In the genomic region with DNA sequence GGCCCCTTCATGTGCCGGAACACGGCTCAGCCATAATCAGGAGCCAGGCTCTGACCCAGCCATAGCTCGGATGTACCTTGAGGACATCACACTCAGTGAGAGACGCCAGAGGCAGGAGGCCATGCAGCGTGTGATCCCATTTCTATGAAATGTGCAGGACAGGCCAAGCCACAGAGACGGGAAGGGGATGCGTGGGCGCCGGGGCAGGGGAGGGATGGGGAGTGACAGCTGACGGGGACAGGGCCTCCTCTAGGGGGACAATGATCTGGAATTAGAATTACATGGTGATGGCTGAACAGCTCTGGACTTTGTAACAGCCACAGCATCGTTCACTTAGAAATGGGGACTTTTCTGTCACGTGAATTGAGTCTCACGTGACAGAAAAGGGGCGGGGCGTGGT, we compare ENCODE assay signal across 33 cellular contexts.
"Had no signal": no experiment of that assay in that cellular context is flagged by ENCODE, and none has a peak within 500 bp of the region (broad histone marks: within the 10 kb centered on the region; RNA-seq: fewer than 3 reads in every experiment).

No MANE protein-coding gene starts in this region.

- FAIRE-seq: endometrium, endothelial cell of umbilical vein, frontal cortex had no signal

- DNase-seq: activated B cell treated with CpG ODN at 0.5 μM for 24 hours; activated CD4-positive, alpha-beta memory T cell treated with anti-CD3 and anti-CD28 coated beads for 36 hours; activated CD4-positive, alpha-beta T cell treated with anti-CD3 and anti-CD28 coated beads for 48 hours; activated CD8-positive, alpha-beta memory T cell treated with anti-CD3 and anti-CD28 coated beads, Interleukin-2, amount 10 ng/mL, durations not matched to agents 7 days and 5 days; activated CD8-positive, alpha-beta memory T cell treated with anti-CD3 and anti-CD28 coated beads, Interleukin-2, amount 50 U/mL, for 4 hours; activated CD8-positive, alpha-beta T cell treated with anti-CD3 and anti-CD28 coated beads, Interleukin-2, amount 10 ng/mL, durations not matched to agents 7 days and 5 days; activated effector memory CD4-positive, alpha-beta T cell treated with anti-CD3 and anti-CD28 coated beads, Interleukin-2, amount 50 U/mL, for 16 hours; activated naive CD4-positive, alpha-beta T cell treated with anti-CD3 and anti-CD28 coated beads for 36 hours; activated naive CD8-positive, alpha-beta T cell treated with anti-CD3 and anti-CD28 coated beads for 36 hours; activated T-cell treated with anti-CD3 and anti-CD28 coated beads, Interleukin-2, amount 50 U/mL, for 1 hour; activated T-cell treated with anti-CD3 and anti-CD28 coated beads, Interleukin-2, amount 50 U/mL, for 48 hours; central memory CD4-positive, alpha-beta T cell; cerebellar nuclear complex; colonic mucosa; effector CD8-positive, alpha-beta T cell; foreskin fibroblast; head of caudate nucleus; T-helper 17 cell; T1000; WERI-Rb-1 had no signal

- H3K9me3 Mint-ChIP-seq: activated B cell treated with CpG ODN at 0.5 μM for 24 hours; activated CD4-positive, alpha-beta memory T cell treated with anti-CD3 and anti-CD28 coated beads for 36 hours; activated naive CD4-positive, alpha-beta T cell treated with anti-CD3 and anti-CD28 coated beads, Interleukin-2, amount 50 U/mL, for 24 hours; activated T-helper 2 cell treated with anti-CD3 and anti-CD28 coated beads, Interferon-gamma antibody, Interleukin-2, Interleukin-4, amounts not matched to agents 10 μg/mL and 5 μg/mL and 100 μg/mL, durations not matched to agents 14 hours and 24 hours and 36 hours; T-helper 2 cell treated with Interferon-gamma antibody and Interleukin-4, amounts not matched to agents 5 μg/mL and 100 μg/mL, for 36 hours had no signal

- H3K36me3 ChIP-seq: breast epithelium, cardiac muscle cell, colonic mucosa had no signal

- H3K4me3 ChIP-seq: ascending aorta, breast epithelium, cardiac muscle cell, colonic mucosa had no signal

- H3K27me3 Mint-ChIP-seq: activated B cell treated with CpG ODN at 0.5 μM for 24 hours; activated CD4-positive, alpha-beta memory T cell treated with anti-CD3 and anti-CD28 coated beads for 36 hours; activated CD8-positive, alpha-beta memory T cell treated with anti-CD3 and anti-CD28 coated beads, Interleukin-2, amount 10 ng/mL, durations not matched to agents 7 days and 5 days; activated naive CD4-positive, alpha-beta T cell treated with anti-CD3 and anti-CD28 coated beads, Interleukin-2, amount 50 U/mL, for 24 hours; activated naive CD8-positive, alpha-beta T cell treated with anti-CD3 and anti-CD28 coated beads for 36 hours; T-helper 17 cell had no signal

- H3K27me3 ChIP-seq: ascending aorta, breast epithelium, cardiac muscle cell, colonic mucosa had no signal

- H3K4me1 ChIP-seq: ascending aorta had no signal

- H3K27ac ChIP-seq: ascending aorta, cardiac muscle cell, colonic mucosa, epithelial cell of prostate, WERI-Rb-1 had no signal

- ATAC-seq: activated CD4-positive, CD25-positive, alpha-beta regulatory T cell treated with anti-CD3 and anti-CD28 coated beads, Interleukin-2, amount 50 U/mL, for 24 hours; activated CD8-positive, alpha-beta memory T cell treated with anti-CD3 and anti-CD28 coated beads, Interleukin-2, amount 10 ng/mL, durations not matched to agents 7 days and 5 days; activated CD8-positive, alpha-beta T cell treated with anti-CD3 and anti-CD28 coated beads, Interleukin-2, amount 10 ng/mL, durations not matched to agents 7 days and 5 days; T-helper 17 cell had no signal

- H3K27ac Mint-ChIP-seq: activated B cell treated with CpG ODN at 0.5 μM for 24 hours; activated CD4-positive, alpha-beta memory T cell treated with anti-CD3 and anti-CD28 coated beads for 36 hours; activated CD8-positive, alpha-beta memory T cell treated with anti-CD3 and anti-CD28 coated beads, Interleukin-2, amount 10 ng/mL, durations not matched to agents 7 days and 5 days; activated CD8-positive, alpha-beta T cell treated with anti-CD3 and anti-CD28 coated beads, Interleukin-2, amount 10 ng/mL, durations not matched to agents 7 days and 5 days; activated naive CD4-positive, alpha-beta T cell treated with anti-CD3 and anti-CD28 coated beads for 36 hours; activated T-helper 1 cell treated with anti-CD3 and anti-CD28 coated beads, Interleukin-12 subunit alpha, Interleukin-12 subunit beta, Interleukin-2, Interleukin-4 antibody, amounts not matched to agents 30 ng/mL and 10 ng/mL and 1 ng/mL, durations not matched to agents 14 hours and 24 hours and 36 hours; activated T-helper 2 cell treated with anti-CD3 and anti-CD28 coated beads, Interferon-gamma antibody, Interleukin-2, Interleukin-4, amounts not matched to agents 10 μg/mL and 5 μg/mL and 100 μg/mL, durations not matched to agents 14 hours and 24 hours and 36 hours; brain; T-helper 17 cell had no signal

- H3K4me3 Mint-ChIP-seq: activated B cell treated with CpG ODN at 0.5 μM for 24 hours; activated CD4-positive, alpha-beta memory T cell treated with anti-CD3 and anti-CD28 coated beads for 36 hours; activated CD8-positive, alpha-beta memory T cell treated with anti-CD3 and anti-CD28 coated beads, Interleukin-2, amount 10 ng/mL, durations not matched to agents 7 days and 5 days; activated CD8-positive, alpha-beta T cell treated with anti-CD3 and anti-CD28 coated beads, Interleukin-2, amount 10 ng/mL, durations not matched to agents 7 days and 5 days; activated naive CD4-positive, alpha-beta T cell treated with anti-CD3 and anti-CD28 coated beads for 36 hours; activated naive CD4-positive, alpha-beta T cell treated with anti-CD3 and anti-CD28 coated beads, Interleukin-2, amount 50 U/mL, for 24 hours; activated naive CD8-positive, alpha-beta T cell treated with anti-CD3 and anti-CD28 coated beads for 36 hours; activated T-helper 1 cell treated with anti-CD3 and anti-CD28 coated beads, Interleukin-12 subunit alpha, Interleukin-12 subunit beta, Interleukin-2, Interleukin-4 antibody, amounts not matched to agents 30 ng/mL and 10 ng/mL and 1 ng/mL, durations not matched to agents 14 hours and 24 hours and 36 hours; brain; T-helper 17 cell; T-helper 2 cell treated with Interferon-gamma antibody and Interleukin-4, amounts not matched to agents 5 μg/mL and 100 μg/mL, for 36 hours had no signal

- H3K9me3 ChIP-seq: ascending aorta, breast epithelium, colonic mucosa had no signal
